ENCODE assay signal across 6 cellular contexts in the genomic region with DNA sequence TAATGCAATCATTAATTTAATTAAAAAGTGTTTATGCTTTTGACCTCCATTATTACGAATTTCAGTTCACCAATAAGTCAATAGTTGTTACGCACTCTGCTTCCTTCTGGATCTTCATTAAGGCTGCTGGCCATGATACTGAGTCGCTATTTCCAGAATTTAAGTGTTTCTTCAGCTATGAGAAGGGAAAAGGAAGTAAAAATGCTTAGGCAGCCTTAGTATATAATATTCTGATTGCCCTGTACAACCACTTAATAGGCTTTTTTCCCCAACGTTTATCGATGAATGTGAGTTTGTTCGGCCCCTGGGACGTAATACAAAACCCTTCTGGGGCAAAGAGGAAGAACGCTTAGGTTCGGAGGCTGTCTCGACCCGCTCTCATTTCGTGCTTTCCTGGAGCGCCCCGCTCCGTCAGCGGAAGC. TPM values are rescaled to one million over a fixed set of nuclear protein-coding genes. Genes with fewer than 3 reads are reported as not detected.
DNase-seq lines count a peak whose midpoint lies in the region; ATAC-seq and TF ChIP-seq lines count a peak whose summit lies in the region.

No MANE protein-coding gene starts in this region.

- no peaks in the 10 kb centered on the region for H3K27me3 ChIP-seq in BE2C
- H3K27me3 ChIP-seq in HUES6 (ENCODE audit: control insufficient read depth, insufficient read depth, low read length) = no peaks in the 10 kb centered on the region
- no peaks in the 10 kb centered on the region for H3K27me3 ChIP-seq in trophoblast cell (ENCODE audit: insufficient read depth, low read length)

- H2BK12ac ChIP-seq in trophoblast cell (ENCODE audit: low read length) = no peak overlapping the region

- H3K9me3 ChIP-seq in BE2C (no peaks in the 10 kb centered on the region), HUES6 (ENCODE audit: control insufficient read depth, insufficient read depth, low read depth, low read length) (no peaks in the 10 kb centered on the region), trophoblast cell (ENCODE audit: insufficient read depth, low read depth, low read length) (no peaks in the 10 kb centered on the region)

- H4K8ac ChIP-seq in trophoblast cell (ENCODE audit: low read depth, low read length) = peak overlapping the region; percentile 98

- H3K4me2 ChIP-seq in trophoblast cell (ENCODE audit: low read length) = peak overlapping the region; percentile 60

- DNase-seq in BE2C = no peak
- DNase-seq in trophoblast cell = no peak

- H3K36me3 ChIP-seq in BE2C = no peaks in the 10 kb centered on the region; the same call in 1 of the 2 replicates
- peaks cover 25% of the 10 kb centered on the region for H3K36me3 ChIP-seq in HUES6 (ENCODE audit: control insufficient read depth, insufficient read depth, low read length)
- peaks cover 2% of the 10 kb centered on the region in 2 experiments for H3K36me3 ChIP-seq in trophoblast cell (ENCODE audit: control insufficient read depth in 1 of 2, insufficient read depth in 2 of 2, low read length in 2 of 2)

- TF ChIP-seq CTCF in BE2C (IDR thresholded peaks at IDR 0.05; ENCODE audit: low read depth, low read length) = peak; percentile 13; the same call in 1 of the 2 replicates

- peak overlapping the region; percentile 94 for H2BK5ac ChIP-seq in trophoblast cell (ENCODE audit: low read depth, low read length, poor library complexity)

- H3K4ac ChIP-seq in trophoblast cell (ENCODE audit: low read depth, low read length) = no peak overlapping the region

- H3K79me2 ChIP-seq in trophoblast cell (ENCODE audit: control insufficient read depth, insufficient read depth, low read length, poor library complexity) = peaks cover 21% of the 10 kb centered on the region

- no peak overlapping the region for H3K18ac ChIP-seq in trophoblast cell (ENCODE audit: low read length)

- H2AFZ ChIP-seq in trophoblast cell (ENCODE audit: insufficient read depth, low read length, poor library complexity) = no peak overlapping the region

- peak overlapping the region; percentile 84; the same call in 1 of the 2 replicates for H3K27ac ChIP-seq in HUES6 (ENCODE audit: low read depth, low read length)
- H3K27ac ChIP-seq in cingulate gyrus (ENCODE audit: low read depth, low read length) = peak overlapping the region; percentile 99
- H3K27ac ChIP-seq in trophoblast cell (ENCODE audit: low read depth, low read length) = peak overlapping the region; percentile 90

- no peak for ATAC-seq in HG03460 (IDR thresholded peaks at IDR 0.05; ENCODE audit: unreplicated experiment)
- no peak for ATAC-seq in HG03135 (IDR thresholded peaks at IDR 0.05; ENCODE audit: unreplicated experiment)

- no peak overlapping the region for H4K91ac ChIP-seq in trophoblast cell (ENCODE audit: low read depth, low read length)

- peaks cover 19% of the 10 kb centered on the region for H3K79me1 ChIP-seq in trophoblast cell (ENCODE audit: low read length)

- no peak overlapping the region for H2AK5ac ChIP-seq in trophoblast cell (ENCODE audit: low read length)

- H2BK120ac ChIP-seq in trophoblast cell (ENCODE audit: insufficient read depth, low read length, poor library complexity) = no peak overlapping the region

- no peak overlapping the region for H3K23ac ChIP-seq in trophoblast cell (ENCODE audit: low read length)

- H3K4me3 ChIP-seq in BE2C (ENCODE audit: low read depth, low read length) = peak overlapping the region; percentile 96
- H3K4me3 ChIP-seq in HUES6 (ENCODE audit: low read depth, low read length) = peak overlapping the region; percentile 86
- H3K4me3 ChIP-seq in trophoblast cell (ENCODE audit: low read depth, low read length) = peak overlapping the region; percentile 80

- H3K14ac ChIP-seq in trophoblast cell (ENCODE audit: low read length) = no peak overlapping the region

- no CpG with 5 or more reads among the region's 16 CpGs for WGBS in trophoblast cell (ENCODE audit: extremely low coverage, insufficient coverage, insufficient read length)

- peak overlapping the region; percentile 98 for H3K9ac ChIP-seq in HUES6 (ENCODE audit: low read length)
- H3K9ac ChIP-seq in trophoblast cell (ENCODE audit: low read length) = peak overlapping the region; percentile 44

- H3K4me1 ChIP-seq in BE2C = no peaks in the 10 kb centered on the region; the same call in none of the 2 replicates
- H3K4me1 ChIP-seq in HUES6 (ENCODE audit: control insufficient read depth, insufficient read depth, low read length) = peaks cover 18% of the 10 kb centered on the region
- H3K4me1 ChIP-seq in trophoblast cell (ENCODE audit: control insufficient read depth in 1 of 2, insufficient read depth in 2 of 2, low read length in 2 of 2) = peaks cover 2 to 4% of the 10 kb centered on the region in 2 experiments

- H4K12ac ChIP-seq in trophoblast cell (ENCODE audit: low read depth, low read length) = peak overlapping the region; percentile 93

RNA-seq across cellular contexts. Expression of gene OARD1, which starts 0.6 kb away (rescaled TPM):
- polyA plus RNA-seq in BE2C (2012; ENCODE audit: insufficient read depth, insufficient read length, low read depth) = 15.3 TPM
- polyA plus RNA-seq in trophoblast cell (2013) = 31.8 TPM in 2 replicates

RNA-seq across cellular contexts. Expression of gene NFYA, which starts 1.3 kb away (rescaled TPM):
- polyA plus RNA-seq in BE2C (2012; ENCODE audit: insufficient read depth, insufficient read length, low read depth) = 45.6 TPM
- polyA plus RNA-seq in trophoblast cell (2013) = 39.9 and 41.2 TPM in 2 replicates

RNA-seq across cellular contexts. Expression of gene APOBEC2, which starts 18.5 kb away (rescaled TPM):
- 0.39 TPM for polyA plus RNA-seq in BE2C (2012; ENCODE audit: insufficient read depth, insufficient read length, low read depth)
- polyA plus RNA-seq in trophoblast cell (2013) = 0.60 and 0.69 TPM in 2 replicates

RNA-seq across cellular contexts. Expression of gene TSPO2, which starts 29.2 kb away (rescaled TPM):
- not detected for polyA plus RNA-seq in BE2C (2012; ENCODE audit: insufficient read depth, insufficient read length, low read depth)
- polyA plus RNA-seq in trophoblast cell (2013) = not detected in 2 replicates

RNA-seq across cellular contexts. Expression of gene UNC5CL, which starts 32.5 kb away (rescaled TPM):
- 1.3 TPM for polyA plus RNA-seq in BE2C (2012; ENCODE audit: insufficient read depth, insufficient read length, low read depth)
- 0.57 and 0.70 TPM in 2 replicates for polyA plus RNA-seq in trophoblast cell (2013)
